ENCODE assay signal across 20 cellular contexts in the genomic region with DNA sequence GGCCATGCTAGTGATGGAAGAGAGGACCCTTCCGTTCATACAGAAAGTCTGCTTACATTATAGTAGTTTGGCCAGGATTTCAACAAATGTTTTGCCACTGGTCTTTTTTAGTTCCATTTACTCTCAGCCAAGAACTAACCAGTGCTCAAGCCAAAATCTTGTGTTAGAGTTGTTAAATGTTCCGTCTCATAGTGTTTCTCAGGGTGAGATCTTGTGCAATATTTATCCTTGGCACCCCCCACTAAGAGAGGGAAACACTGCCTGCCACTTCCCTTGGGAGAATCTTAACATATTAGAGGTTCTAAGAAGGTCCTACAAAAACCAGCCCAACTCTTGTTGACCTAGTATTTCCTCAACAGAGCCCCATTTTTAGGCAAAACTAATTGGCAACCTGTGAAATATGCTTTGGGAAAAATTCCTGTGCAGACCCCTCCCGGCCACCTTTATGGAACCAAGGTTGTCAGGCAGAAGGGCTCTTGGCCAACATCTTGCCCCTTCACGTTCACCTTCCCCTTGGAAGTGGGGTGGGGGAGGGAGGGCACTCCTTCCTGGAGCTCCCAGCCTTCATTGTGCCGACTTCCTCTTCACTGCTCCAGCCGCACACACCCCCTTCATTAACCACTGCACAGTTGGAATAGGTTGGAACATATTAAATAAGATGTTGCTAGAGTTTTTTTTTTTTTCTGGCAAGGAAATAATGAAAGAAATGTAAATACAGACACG.
A peak's percentile ranks its signal among the peaks of the same experiment; 100 is the strongest.
DNase-seq lines count a peak whose midpoint lies in the region; ATAC-seq and TF ChIP-seq lines count a peak whose summit lies in the region.
"Had no signal": no experiment of that assay in that cellular context is flagged by ENCODE, and none has a peak within 500 bp of the region (broad histone marks: within the 10 kb centered on the region; RNA-seq: fewer than 3 reads in every experiment).

No MANE protein-coding gene starts in this region.

- peaks cover 0 to 30% of the 10 kb centered on the region in 2 donors for H3K36me3 ChIP-seq in gastroesophageal sphincter
- H3K36me3 ChIP-seq in prostate gland, result peaks cover 0 to 4% of the 10 kb centered on the region in 2 donors
- H3K36me3 ChIP-seq: brain microvascular endothelial cell had no signal

- H3K36me3 Mint-ChIP-seq in activated T-helper 17 cell treated with anti-CD3 and anti-CD28 coated beads, Interleukin-2, amount 50 U/mL, for 72 hours (ENCODE audit: low read depth), result peaks cover 100% of the 10 kb centered on the region

- TF ChIP-seq POLR2A in gastroesophageal sphincter (IDR thresholded peaks at IDR 0.05), result no peak
- TF ChIP-seq POLR2A in prostate gland (IDR thresholded peaks at IDR 0.05), result no peak

- H3K9me3 Mint-ChIP-seq in activated T-helper 17 cell treated with anti-CD3 and anti-CD28 coated beads, Interleukin-2, amount 50 U/mL, for 72 hours, result no peaks in the 10 kb centered on the region
- H3K9me3 Mint-ChIP-seq: CD4-positive, alpha-beta memory T cell; IgD-negative memory B cell; stimulated activated memory B cell treated with anti-CD40 and anti-IgM and Interleukin-4, amounts not matched to agents 10 μg/mL and 1 μg/mL and 100 μg/mL, for 72 hours had no signal

- TF ChIP-seq EP300 in gastroesophageal sphincter (IDR thresholded peaks at IDR 0.05), result no peak

- ATAC-seq in activated T-helper 17 cell treated with anti-CD3 and anti-CD28 coated beads, Interleukin-2, amount 50 U/mL, for 72 hours (replicated peaks), result no peak
- ATAC-seq in gastroesophageal sphincter, result peak; percentile 88
- no peak for ATAC-seq in HG02870 (IDR thresholded peaks at IDR 0.05; ENCODE audit: unreplicated experiment)
- ATAC-seq: stimulated activated memory B cell treated with anti-CD40 and anti-IgM and Interleukin-4, amounts not matched to agents 10 μg/mL and 1 μg/mL and 100 μg/mL, for 72 hours had no signal

- H3K4me3 ChIP-seq in AG10803 (ENCODE audit: low read length), result no peak overlapping the region
- H3K4me3 ChIP-seq in gastroesophageal sphincter, result no peak overlapping the region
- H3K4me3 ChIP-seq in prostate gland, result no peak overlapping the region
- H3K4me3 ChIP-seq: esophagus squamous epithelium had no signal

- DNase-seq in AG10803 (ENCODE audit: low read depth) (peak; percentile 56), prostate gland (ENCODE audit: low spot score) (peak; percentile 52), RPMI8226 (no peak), NCI-H1930 (lab: John Stamatoyannopoulos, UW) (no peak), NCI-H187 (lab: John Stamatoyannopoulos, UW) (no peak)
- DNase-seq: activated CD4-positive, CD25-positive, alpha-beta regulatory T cell treated with anti-CD3 and anti-CD28 coated beads, Interleukin-2, amount 50 U/mL, for 72 hours; activated naive CD4-positive, alpha-beta T cell; brain microvascular endothelial cell; CD4-positive, alpha-beta memory T cell; DMS79; esophagus squamous epithelium; GOT3; NCI-H2029 treated with DMSO at 0.1 percent for 48 hours; NCI-H524 had no signal

- H3K4me3 Mint-ChIP-seq in activated T-helper 17 cell treated with anti-CD3 and anti-CD28 coated beads, Interleukin-2, amount 50 U/mL, for 72 hours, result no peak overlapping the region
- H3K4me3 Mint-ChIP-seq: CD4-positive, alpha-beta memory T cell; IgD-negative memory B cell; stimulated activated memory B cell treated with anti-CD40 and anti-IgM and Interleukin-4, amounts not matched to agents 10 μg/mL and 1 μg/mL and 100 μg/mL, for 72 hours had no signal

- 45 to 47% methylated on average over 4 to 6 of the region's 7 CpGs for WGBS in gastroesophageal sphincter (ENCODE audit: low coverage in 1 of 2), 2 donors
- WGBS in prostate gland, result 28% methylated on average over 7 of the region's 7 CpGs

- peaks cover 0 to 19% (median 3%) of the 10 kb centered on the region in 3 donors for H3K4me1 ChIP-seq in gastroesophageal sphincter
- peaks cover 5% of the 10 kb centered on the region for H3K4me1 ChIP-seq in prostate gland (replicated peaks)
- H3K4me1 ChIP-seq: parathyroid adenoma had no signal

- TF ChIP-seq CTCF in AG10803 (conservative IDR thresholded peaks at IDR 0.05; ENCODE audit: low read length) (no peak), gastroesophageal sphincter (IDR thresholded peaks at IDR 0.05) (no peak), prostate gland (IDR thresholded peaks at IDR 0.05) (no peak)

- H3K27me3 ChIP-seq in gastroesophageal sphincter (no peaks in the 10 kb centered on the region), prostate gland (replicated peaks; ENCODE audit: insufficient read depth) (no peaks in the 10 kb centered on the region)
- H3K27me3 ChIP-seq: brain microvascular endothelial cell, esophagus squamous epithelium had no signal

- H3K27ac Mint-ChIP-seq in activated T-helper 17 cell treated with anti-CD3 and anti-CD28 coated beads, Interleukin-2, amount 50 U/mL, for 72 hours, result peak overlapping the region; percentile 29
- H3K27ac Mint-ChIP-seq: IgD-negative memory B cell; stimulated activated memory B cell treated with anti-CD40 and anti-IgM and Interleukin-4, amounts not matched to agents 10 μg/mL and 1 μg/mL and 100 μg/mL, for 72 hours had no signal

- no peaks in the 10 kb centered on the region for H3K27me3 Mint-ChIP-seq in activated T-helper 17 cell treated with anti-CD3 and anti-CD28 coated beads, Interleukin-2, amount 50 U/mL, for 72 hours
- H3K27me3 Mint-ChIP-seq: CD4-positive, alpha-beta memory T cell; IgD-negative memory B cell; stimulated activated memory B cell treated with anti-CD40 and anti-IgM and Interleukin-4, amounts not matched to agents 10 μg/mL and 1 μg/mL and 100 μg/mL, for 72 hours had no signal

- intact Hi-C loops in prostate gland (cut with DNase I), result no loop called here

- no peaks in the 10 kb centered on the region for H3K9me3 ChIP-seq in gastroesophageal sphincter
- no peaks in the 10 kb centered on the region for H3K9me3 ChIP-seq in prostate gland
- H3K9me3 ChIP-seq: esophagus squamous epithelium had no signal

- H3K27ac ChIP-seq in gastroesophageal sphincter, result peak overlapping the region in 3 of 4 donors; percentile 29 to 65 (median 36)
- peak overlapping the region; percentile 14 to 36 for H3K27ac ChIP-seq in prostate gland
- H3K27ac ChIP-seq: brain microvascular endothelial cell, parathyroid adenoma had no signal

- no peaks in the 10 kb centered on the region for H3K4me1 Mint-ChIP-seq in activated T-helper 17 cell treated with anti-CD3 and anti-CD28 coated beads, Interleukin-2, amount 50 U/mL, for 72 hours
- H3K4me1 Mint-ChIP-seq: IgD-negative memory B cell; stimulated activated memory B cell treated with anti-CD40 and anti-IgM and Interleukin-4, amounts not matched to agents 10 μg/mL and 1 μg/mL and 100 μg/mL, for 72 hours had no signal

Comparison
In these comparisons a context has a peak if more than half of its experiments do, and no peak if none do; other contexts are left out.
1. DNase-seq: peak in AG10803 (single experiment) and prostate gland (single experiment); none in RPMI8226 (single experiment), NCI-H1930 (0 of 2) and NCI-H187 (0 of 2).